ENCODE assay signal across 39 cellular contexts in genomic region chrX:149712831-149713230, GRCh38. TPM values are rescaled to one million over a fixed set of nuclear protein-coding genes. Genes with fewer than 3 reads are reported as not detected.
"Had no signal": no experiment of that assay in that cellular context is flagged by ENCODE, and none has a peak within 500 bp of the region (broad histone marks: within the 10 kb centered on the region; RNA-seq: fewer than 3 reads in every experiment).

No MANE protein-coding gene starts in this region.

- H3K27ac ChIP-seq: adrenal gland, ascending aorta, body of pancreas, brain microvascular endothelial cell, breast epithelium, cardiac muscle cell had no signal

- H3K4me1 ChIP-seq: adrenal gland, ascending aorta, body of pancreas, breast epithelium had no signal

- H3K4me3 ChIP-seq: adrenal gland, ascending aorta, body of pancreas, breast epithelium, cardiac muscle cell had no signal

- DNase-seq: activated effector memory CD4-positive, alpha-beta T cell treated with anti-CD3 and anti-CD28 coated beads, Interleukin-2, amount 50 U/mL, for 16 hours; activated effector memory CD4-positive, alpha-beta T cell treated with Interleukin-2 at 50 U/mL for 16 hours; activated gamma-delta T cell; activated gamma-delta T cell treated with Interleukin-2 at 50 U/mL for 16 hours; activated naive CD4-positive, alpha-beta T cell; activated naive CD4-positive, alpha-beta T cell treated with anti-CD3 and anti-CD28 coated beads for 36 hours; activated naive CD4-positive, alpha-beta T cell treated with anti-CD3 and anti-CD28 coated beads, Interleukin-2, amount 10 ng/mL, durations not matched to agents 7 days and 5 days; activated naive CD4-positive, alpha-beta T cell treated with anti-CD3 and anti-CD28 coated beads, Interleukin-2, amount 50 U/mL, for 16 hours; activated naive CD4-positive, alpha-beta T cell treated with Interleukin-2 at 50 U/mL for 16 hours; activated naive CD8-positive, alpha-beta T cell treated with anti-CD3 and anti-CD28 coated beads for 36 hours; activated naive CD8-positive, alpha-beta T cell treated with anti-CD3 and anti-CD28 coated beads, Interleukin-2, amount 10 ng/mL, durations not matched to agents 7 days and 5 days; activated naive CD8-positive, alpha-beta T cell treated with anti-CD3 and anti-CD28 coated beads, Interleukin-2, amount 50 U/mL, for 24 hours; activated T-cell treated with anti-CD3 and anti-CD28 coated beads, Interleukin-2, amount 50 U/mL, for 1 hour; activated T-cell treated with anti-CD3 and anti-CD28 coated beads, Interleukin-2, amount 50 U/mL, for 24 hours; activated T-cell treated with anti-CD3 and anti-CD28 coated beads, Interleukin-2, amount 50 U/mL, for 4 hours; activated T-cell treated with anti-CD3 and anti-CD28 coated beads, Interleukin-2, amount 50 U/mL, for 48 hours; activated T-cell treated with anti-CD3 and anti-CD28 coated beads, Interleukin-2, amount 50 U/mL, for 72 hours; adrenal gland; amniotic stem cell; amygdala; anterior cingulate cortex; aorta; body of pancreas; brain microvascular endothelial cell; caudate nucleus; central memory CD4-positive, alpha-beta T cell; cerebellar nuclear complex had no signal

- H3K9me3 ChIP-seq: adrenal gland, ascending aorta, body of pancreas, breast epithelium had no signal

- H3K36me3 ChIP-seq: adrenal gland, ascending aorta, brain microvascular endothelial cell, breast epithelium, cardiac muscle cell had no signal

- H3K27me3 ChIP-seq: adrenal gland, ascending aorta, body of pancreas, brain microvascular endothelial cell, cardiac muscle cell had no signal

RNA-seq across cellular contexts. Expression of gene MAGEA11, which starts 1.0 kb away (rescaled TPM):
- total RNA-seq: activated naive CD4-positive, alpha-beta T cell treated with anti-CD3 and anti-CD28 coated beads for 36 hours; activated naive CD4-positive, alpha-beta T cell treated with anti-CD3 and anti-CD28 coated beads, Interleukin-2, amount 50 U/mL, for 72 hours; activated naive CD8-positive, alpha-beta T cell treated with anti-CD3 and anti-CD28 coated beads for 36 hours; activated naive CD8-positive, alpha-beta T cell treated with anti-CD3 and anti-CD28 coated beads, Interleukin-2, amount 10 ng/mL, durations not matched to agents 7 days and 5 days; activated T-cell treated with anti-CD3 and anti-CD28 coated beads, Interleukin-2, amount 50 U/mL, for 4 hours; activated T-cell treated with anti-CD3 and anti-CD28 coated beads, Interleukin-2, amount 50 U/mL, for 72 hours; activated T-helper 1 cell treated with anti-CD3 and anti-CD28 coated beads, Interleukin-12 subunit alpha, Interleukin-12 subunit beta, Interleukin-2, Interleukin-4 antibody, amounts not matched to agents 30 ng/mL and 10 ng/mL and 1 ng/mL, durations not matched to agents 14 hours and 24 hours and 36 hours; activated T-helper 17 cell treated with anti-CD3 and anti-CD28 coated beads, Interleukin-2, amount 50 U/mL, for 72 hours; activated T-helper 2 cell treated with anti-CD3 and anti-CD28 coated beads, Interferon-gamma antibody, Interleukin-2, Interleukin-4, amounts not matched to agents 10 μg/mL and 5 μg/mL and 100 μg/mL, durations not matched to agents 14 hours and 24 hours and 36 hours; adrenal gland; aorta; ascending aorta; astrocyte; body of pancreas; breast epithelium; bronchial epithelial cell; cardiac muscle cell; cardiac septum; cerebellum; chondrocyte had no signal
